ENCODE assay signal across 8 cellular contexts in the genomic region with DNA sequence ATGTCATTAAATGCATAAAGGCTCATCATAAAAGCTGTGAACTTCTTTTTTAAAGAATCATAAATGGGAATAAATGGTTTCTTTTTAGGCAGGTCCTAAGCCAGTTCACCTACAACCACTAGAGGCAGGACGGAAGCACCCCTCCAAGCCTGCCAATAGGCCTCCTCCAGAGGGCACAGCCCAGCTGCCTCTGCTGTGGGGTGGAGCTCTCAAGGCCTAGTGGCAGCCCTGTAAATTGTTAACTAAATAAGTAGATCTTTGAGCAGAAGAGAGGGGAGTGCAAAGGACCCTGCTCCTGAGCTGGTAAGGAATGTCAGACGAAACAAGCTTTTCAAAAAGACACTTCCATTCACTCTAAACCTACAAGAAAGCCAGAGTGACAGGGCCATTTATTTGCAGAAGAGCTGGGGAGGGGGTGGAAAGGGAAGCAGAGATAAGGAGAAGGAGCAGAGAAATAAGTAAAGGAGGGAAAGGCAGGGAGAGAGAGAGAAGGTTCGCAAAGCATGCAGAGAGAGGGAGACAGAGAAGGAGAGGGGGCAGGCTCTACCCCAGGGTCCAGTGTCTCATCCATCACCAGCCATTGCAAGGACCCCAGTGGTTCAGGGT. TPM values are rescaled to one million over a fixed set of nuclear protein-coding genes. Genes with fewer than 3 reads are reported as not detected.
DNase-seq lines count a peak whose midpoint lies in the region; ATAC-seq and TF ChIP-seq lines count a peak whose summit lies in the region.
"Had no signal": no experiment of that assay in that cellular context is flagged by ENCODE, and none has a peak within 500 bp of the region (broad histone marks: within the 10 kb centered on the region; RNA-seq: fewer than 3 reads in every experiment).

No MANE protein-coding gene starts in this region.

- no peaks in the 10 kb centered on the region for H3K9me3 Mint-ChIP-seq in progenitor cell of endocrine pancreas (ENCODE audit: low read depth)

- 64% methylated on average over 3 of the region's 3 CpGs for WGBS in prostate gland

- intact Hi-C loops in prostate gland (cut with DNase I), result no loop called here

- H3K36me3 ChIP-seq in MG63 (no peaks in the 10 kb centered on the region), prostate gland (no peaks in the 10 kb centered on the region)

- H3K27ac ChIP-seq in coronary artery, result no peak overlapping the region
- H3K27ac ChIP-seq in prostate gland, result no peak overlapping the region

- H3K27me3 Mint-ChIP-seq in progenitor cell of endocrine pancreas, result no peaks in the 10 kb centered on the region

- peak; percentile 45 for DNase-seq in MG63
- peak; percentile 36 for DNase-seq in coronary artery (ENCODE audit: low spot score)
- DNase-seq in progenitor cell of endocrine pancreas (ENCODE audit: low spot score, unreplicated experiment), result no peak
- DNase-seq in prostate gland (ENCODE audit: low spot score), result no peak
- DNase-seq in SKM-1 (lab: John Stamatoyannopoulos, UW; ENCODE audit: unreplicated experiment), result no peak
- DNase-seq in amniotic stem cell (lab: John Stamatoyannopoulos, UW), result no peak
- DNase-seq: SHP77 had no signal

- no peaks in the 10 kb centered on the region for H3K27me3 ChIP-seq in MG63
- H3K27me3 ChIP-seq in prostate gland (replicated peaks; ENCODE audit: insufficient read depth), result no peaks in the 10 kb centered on the region

- H3K4me1 ChIP-seq in prostate gland (replicated peaks), result no peaks in the 10 kb centered on the region

- H3K4me1 Mint-ChIP-seq in progenitor cell of endocrine pancreas (ENCODE audit: low read depth), result peaks cover 28% of the 10 kb centered on the region

- H3K27ac Mint-ChIP-seq in progenitor cell of endocrine pancreas, result peak overlapping the region; percentile 76

- H3K36me3 Mint-ChIP-seq in progenitor cell of endocrine pancreas (ENCODE audit: insufficient read depth), result no peaks in the 10 kb centered on the region

- no peak for TF ChIP-seq POLR2A in prostate gland (IDR thresholded peaks at IDR 0.05)

- H3K9me3 ChIP-seq in MG63 (no peaks in the 10 kb centered on the region), prostate gland (no peaks in the 10 kb centered on the region)

- H3K4me3 Mint-ChIP-seq in progenitor cell of endocrine pancreas (ENCODE audit: low read depth), result peak overlapping the region; percentile 60

- H3K4me3 ChIP-seq in MG63 (no peak overlapping the region), coronary artery (no peak overlapping the region), prostate gland (no peak overlapping the region)

- no peak for TF ChIP-seq CTCF in coronary artery (IDR thresholded peaks at IDR 0.05)
- TF ChIP-seq CTCF in progenitor cell of endocrine pancreas (IDR thresholded peaks at IDR 0.05; ENCODE audit: unreplicated experiment), result peak; percentile 64
- no peak for TF ChIP-seq CTCF in prostate gland (IDR thresholded peaks at IDR 0.05)

- ATAC-seq in GM18868 (IDR thresholded peaks at IDR 0.05; ENCODE audit: unreplicated experiment), result peak; percentile 82

RNA-seq across cellular contexts. Expression of a gene that starts 18.0 kb away (rescaled TPM):
- 0.52 and 2.6 TPM in 2 replicates for total RNA-seq in MG63 (2014; rRNA removed; shearing (Covaris generic); ENCODE audit: low replicate concordance)
- 5.9 and 6.1 TPM in 2 replicates for total RNA-seq in progenitor cell of endocrine pancreas
- 10 to 100 TPM; 34.0 to 49.5 TPM for total RNA-seq in prostate gland

Comparison
In these comparisons a context has a peak if more than half of its experiments do, and no peak if none do; other contexts are left out.
1. DNase-seq: peak in MG63 (single experiment) and coronary artery (single experiment); none in progenitor cell of endocrine pancreas (single experiment), prostate gland (single experiment), SKM-1 (single experiment) and amniotic stem cell (single experiment).